ENCODE assay signal across 8 cellular contexts in genomic region chr11:119103161-119103664, GRCh38. TPM values are rescaled to one million over a fixed set of nuclear protein-coding genes. Genes with fewer than 3 reads are reported as not detected.
A peak's percentile ranks its signal among the peaks of the same experiment; 100 is the strongest.
DNase-seq lines count a peak whose midpoint lies in the region; ATAC-seq, FAIRE-seq and TF ChIP-seq lines count a peak whose summit lies in the region.
"Not testable (repeated sequence)": the region's sequence is repeated elsewhere in the genome, so short reads cannot be mapped to it uniquely, and the experiment has no call there.

No MANE protein-coding gene starts in this region.

- BruUV-seq in HepG2 (replicated peaks; lab: Mats Ljungman, UMichigan), result not testable (repeated sequence)

- H3K4me3 ChIP-seq in CD4-positive, alpha-beta memory T cell (ENCODE audit: low read length in 2 of 2); HepG2 (replicated peaks in 1 of 3; ENCODE audit: insufficient read depth in 1 of 3, low read depth in 2 of 3, low read length in 3 of 3): not testable (repeated sequence)
- H3K4me3 ChIP-seq in Loucy (ENCODE audit: low read length, poor library complexity, severe bottlenecking), result peak overlapping the region; percentile 88
- peak overlapping the region; percentile 75 for H3K4me3 ChIP-seq in epithelial cell of proximal tubule (ENCODE audit: low read depth, low read length)
- H3K4me3 ChIP-seq in testis, result peak overlapping the region; percentile 76 to 85

- H3K36me3 Mint-ChIP-seq in CD4-positive, alpha-beta memory T cell, result peaks cover 7 to 26% of the 10 kb centered on the region in 2 donors
- not testable (repeated sequence) for H3K36me3 Mint-ChIP-seq in WTC11; osteocyte (ENCODE audit: unreplicated experiment)

- not testable (repeated sequence) for TF ChIP-seq CTCF in Loucy (conservative IDR thresholded peaks at IDR 0.05; ENCODE audit: low read length); WTC11 (IDR thresholded peaks at IDR 0.05); epithelial cell of proximal tubule (conservative IDR thresholded peaks at IDR 0.05; ENCODE audit: low read depth, low read length); HepG2 (CRISPR knock-in tag; IDR thresholded peaks at IDR 0.05); osteocyte (IDR thresholded peaks at IDR 0.05); testis (IDR thresholded peaks at IDR 0.05)

- peak overlapping the region in 6 of 7 donors; percentile 64 to 100 (median 96) for H3K27ac Mint-ChIP-seq in CD4-positive, alpha-beta memory T cell
- H3K27ac Mint-ChIP-seq in WTC11 (peak overlapping the region; percentile 100), osteocyte (ENCODE audit: unreplicated experiment) (peak overlapping the region; percentile 100)

- H3K4me2 ChIP-seq in Loucy (ENCODE audit: low read depth, low read length, poor library complexity, severe bottlenecking) (peak overlapping the region; percentile 99), HepG2 (ENCODE audit: low read depth, low read length) (peak overlapping the region; percentile 96)

- not testable (repeated sequence) for H4K20me1 ChIP-seq in Loucy (ENCODE audit: insufficient read depth, low read length, poor library complexity, severe bottlenecking); HepG2 (ENCODE audit: insufficient read depth, low read length)

- H3K4me1 Mint-ChIP-seq in CD4-positive, alpha-beta memory T cell, result peaks cover 28 to 59% (median 46%) of the 10 kb centered on the region in 4 donors
- H3K4me1 Mint-ChIP-seq in WTC11 (peaks cover 33% of the 10 kb centered on the region), osteocyte (ENCODE audit: unreplicated experiment) (peaks cover 41% of the 10 kb centered on the region)

- not testable (repeated sequence) for H3K27me3 ChIP-seq in CD4-positive, alpha-beta memory T cell (ENCODE audit: insufficient read depth, low read length); Loucy (ENCODE audit: insufficient read depth, low read length, poor library complexity, severe bottlenecking); HepG2 (ENCODE audit: control insufficient read depth in 1 of 2, insufficient read depth in 2 of 2, low read length in 2 of 2); testis

- not testable (repeated sequence) for H3K27me3 Mint-ChIP-seq in CD4-positive, alpha-beta memory T cell; WTC11 (ENCODE audit: low read depth); osteocyte (ENCODE audit: unreplicated experiment)

- TF ChIP-seq RAD21 in HepG2 (CRISPR knock-in tag; IDR thresholded peaks at IDR 0.05), result not testable (repeated sequence)

- H3K9me3 ChIP-seq in CD4-positive, alpha-beta memory T cell (ENCODE audit: control insufficient read depth in 1 of 2, low read length in 2 of 2); Loucy (ENCODE audit: insufficient read depth, low read depth, low read length); HepG2 (ENCODE audit: low read length); testis: not testable (repeated sequence)

- not testable (repeated sequence) for DNase-seq in CD4-positive, alpha-beta memory T cell; WTC11 (ENCODE audit: low spot score); epithelial cell of proximal tubule (ENCODE audit: low read depth); HepG2 (ENCODE audit: low spot score); osteocyte (ENCODE audit: extremely low spot score, unreplicated experiment); testis

- WGBS in HepG2 (ENCODE audit: low lambda C conversion rate), result 97% methylated on average over 18 of the region's 18 CpGs
- WGBS in testis, 2 donors, result 68 to 73% methylated on average over 18 of the region's 18 CpGs

- not testable (repeated sequence) for TF ChIP-seq POLR2A in HepG2 (IDR thresholded peaks at IDR 0.05; ENCODE audit: insufficient read depth in 1 of 2, low read depth in 2 of 2, low read length in 2 of 2); testis (IDR thresholded peaks at IDR 0.05)

- peak overlapping the region; percentile 84 for H3K9ac ChIP-seq in Loucy (ENCODE audit: low read depth, low read length, poor library complexity, severe bottlenecking)
- H3K9ac ChIP-seq in HepG2 (ENCODE audit: insufficient read depth, low read depth, low read length), result 0 out of 2 replicates have a peak overlapping the region, but pooled peaks have one; percentile 93

- in situ Hi-C loops in HepG2 (cut with HindIII; ENCODE audit: extremely low pct_ligation_motif_present, low pct_unique_long_range_greater_than_20kb), result not testable (repeated sequence)

- FAIRE-seq in HepG2 (lab: Jason Lieb, UNC), result not testable (repeated sequence)

- H3K79me2 ChIP-seq in Loucy (ENCODE audit: insufficient read depth, low read length) (peaks cover 47% of the 10 kb centered on the region), HepG2 (ENCODE audit: insufficient read depth, low read length) (peaks cover 15% of the 10 kb centered on the region)

- TF ChIP-seq EP300 in HepG2 (IDR thresholded peaks at IDR 0.05; ENCODE audit: low read depth in 2 of 2, low read length in 2 of 2); HepG2 (CRISPR knock-in tag; IDR thresholded peaks at IDR 0.05; ENCODE audit: borderline replicate concordance): not testable (repeated sequence)

- H3K36me3 ChIP-seq in CD4-positive, alpha-beta memory T cell (ENCODE audit: insufficient read depth, low read length); Loucy (ENCODE audit: insufficient read depth, low read length); HepG2 (replicated peaks in 1 of 2; ENCODE audit: control insufficient read depth in 1 of 2, insufficient read depth in 2 of 2, low read length in 2 of 2); testis (ENCODE audit: low read depth, missing control alignments): not testable (repeated sequence)

- intact Hi-C loops in CD4-positive, alpha-beta memory T cell (cut with micrococcal nuclease), result loop anchor here (2.0 to 5.0 kb wide), 3 partner anchors 94 to 1961 kb away; partner anchors contain the start of gene PAFAH1B2
- intact Hi-C loops in HepG2 (cut with micrococcal nuclease; ENCODE audit: unreplicated experiment), result loop anchor here (2.0 kb wide), 1 partner anchor 54 kb away; no protein-coding TSS in a partner anchor
- intact Hi-C loops in testis (cut with DNase I; ENCODE audit: low total_unique reads), result not testable (repeated sequence)

- not testable (repeated sequence) for H3K9me3 Mint-ChIP-seq in CD4-positive, alpha-beta memory T cell; WTC11; osteocyte (ENCODE audit: unreplicated experiment)

- H3K27ac ChIP-seq in CD4-positive, alpha-beta memory T cell (ENCODE audit: low read depth, low read length); HepG2 (ENCODE audit: extremely low read length, insufficient read depth, low read length): not testable (repeated sequence)
- peak overlapping the region; percentile 81 for H3K27ac ChIP-seq in angular gyrus (ENCODE audit: low read depth, low read length)
- peak overlapping the region; percentile 84 to 93 for H3K27ac ChIP-seq in testis

- ATAC-seq in WTC11, HepG2: not testable (repeated sequence)

- CTCF ChIA-PET in CD4-positive, alpha-beta memory T cell (lab: Charles Lee; ENCODE audit: partially characterized antibody), result interaction anchor here (1.6 to 2.3 kb wide), 3 partner anchors 15 to 36 kb away, joined by 6 to 11 read pairs (median 9); partner anchors contain the start of genes HINFP and VPS11
- CTCF ChIA-PET in WTC11 (lab: Charles Lee), result interaction anchor here (0.6 to 1.9 kb wide), 15 partner anchors 9 to 357 kb away, joined by 3 to 15 read pairs (median 6); partner anchors contain the start of genes ABCG4, HINFP and VPS11
- CTCF ChIA-PET in HepG2 (lab: Yijun Ruan, JAX; ENCODE audit: low intra/inter-chr PET ratio, low total read pairs), result not testable (repeated sequence)

- H3K4me3 Mint-ChIP-seq in CD4-positive, alpha-beta memory T cell, result peak overlapping the region; percentile 93 to 99 (median 97)
- H3K4me3 Mint-ChIP-seq in WTC11 (peak overlapping the region; percentile 92), osteocyte (ENCODE audit: unreplicated experiment) (peak overlapping the region; percentile 97)

- peaks cover 43% of the 10 kb centered on the region for H3K4me1 ChIP-seq in CD4-positive, alpha-beta memory T cell (ENCODE audit: insufficient read depth, low read length)
- H3K4me1 ChIP-seq in Loucy (ENCODE audit: insufficient read depth, low read length, poor library complexity, severe bottlenecking), result peaks cover 34% of the 10 kb centered on the region
- H3K4me1 ChIP-seq in HepG2 (ENCODE audit: insufficient read depth, low read length), result peaks cover 36% of the 10 kb centered on the region
- H3K4me1 ChIP-seq in testis, result peaks cover 39% of the 10 kb centered on the region

- H3F3A ChIP-seq in Loucy (ENCODE audit: low read depth), result not testable (repeated sequence)

- H2AFZ ChIP-seq in Loucy (ENCODE audit: low read length); HepG2 (ENCODE audit: low read length): not testable (repeated sequence)

- H3K9me2 ChIP-seq in Loucy (replicated peaks; ENCODE audit: low read depth, low read length), result not testable (repeated sequence)

- POLR2A ChIA-PET in CD4-positive, alpha-beta memory T cell (lab: Charles Lee; ENCODE audit: partially characterized antibody), result interaction anchor here (0.6 to 13.3 kb wide), 15 partner anchors 9 to 231 kb away, joined by 3 to 210 read pairs (median 11); partner anchors contain the start of genes ABCG4, CBL, CENATAC and HINFP
- POLR2A ChIA-PET in WTC11 (lab: Charles Lee), result interaction anchor here (1.0 to 1.5 kb wide), 4 partner anchors 18 to 468 kb away, joined by 3 to 6 read pairs (median 4); partner anchors contain the start of genes HINFP, RPS25 and TRAPPC4
- POLR2A ChIA-PET in HepG2 (lab: Yijun Ruan, JAX), result interaction anchor here (0.9 to 2.0 kb wide), 8 partner anchors 9 to 85 kb away, joined by 3 to 47 read pairs (median 11); partner anchors contain the start of genes HINFP, HMBS, NLRX1 and RPS25

RNA-seq across cellular contexts. Expression of gene DPAGT1, which starts 1.6 kb away (rescaled TPM):
- 10 to 100 TPM; 52.0 to 52.3 TPM for total RNA-seq in CD4-positive, alpha-beta memory T cell
- 10 to 100 TPM; 32.9 to 52.3 TPM for polyA plus RNA-seq in CD4-positive, alpha-beta memory T cell
- total RNA-seq in WTC11 (2021) (59.6 to 64.6 TPM (median 63.5 TPM) in 3 replicates), epithelial cell of proximal tubule (24.8 and 32.3 TPM in 2 replicates), HepG2 (2016; rRNA removed; fragmentation: Illumina TruSeq; extraction: Trizol) (15.1 and 37.6 TPM in 2 replicates), osteocyte (44.4 and 45.2 TPM in 2 replicates), testis (10 to 100 TPM; 29.4 to 35.5 TPM)
- 9.0 and 10.4 TPM in 2 replicates for total RNA-seq in HepG2 (2016; cell fraction: cytosol; rRNA removed; fragmentation: Illumina TruSeq; extraction: Trizol; ENCODE audit: low read depth)
- 13.6 and 37.2 TPM in 2 replicates for total RNA-seq in HepG2 (2016; cell fraction: insoluble cytoplasmic fraction; rRNA removed; fragmentation: Illumina TruSeq; extraction: Trizol)
- 11.6 and 12.3 TPM in 2 replicates for total RNA-seq in HepG2 (2016; cell fraction: membrane; rRNA removed; fragmentation: Illumina TruSeq; extraction: Trizol)
- 44.3 and 47.6 TPM in 2 replicates for total RNA-seq in HepG2 (2016; cell fraction: nucleus; rRNA removed; fragmentation: Illumina TruSeq; extraction: Trizol)
- polyA plus RNA-seq in HepG2 (2011; rRNA removed) (63.9 and 70.7 TPM in 2 replicates), testis (ENCODE audit: insufficient read depth, low read depth, low replicate concordance) (24.6 TPM)
- polyA plus RNA-seq in HepG2 (2011; cell fraction: cytosol; rRNA removed), result 58.3 and 83.9 TPM in 2 replicates
- 188 and 198 TPM in 2 replicates for polyA plus RNA-seq in HepG2 (2011; cell fraction: nucleus; rRNA removed)
- 29.8 and 34.0 TPM in 2 replicates for polyA plus RNA-seq in HepG2 (2012)
- 7.4 and 9.5 TPM in 2 replicates for polyA plus RNA-seq in HepG2 (2016; cell fraction: cytosol; fragmentation: Illumina TruSeq; extraction: Trizol; ENCODE audit: low read depth)
- polyA plus RNA-seq in HepG2 (2016; cell fraction: insoluble cytoplasmic fraction; fragmentation: Illumina TruSeq; extraction: Trizol; ENCODE audit: low read depth), result 22.6 and 25.1 TPM in 2 replicates
- 11.7 and 14.0 TPM in 2 replicates for polyA plus RNA-seq in HepG2 (2016; cell fraction: membrane; fragmentation: Illumina TruSeq; extraction: Trizol; ENCODE audit: low read depth)
- polyA plus RNA-seq in HepG2 (2016; cell fraction: nucleus; fragmentation: Illumina TruSeq; extraction: Trizol; ENCODE audit: insufficient read depth, low read depth), result 111 TPM in 2 replicates
- 144 and 162 TPM in 2 replicates for polyA minus RNA-seq in HepG2 (2011; rRNA and poly(A)+ RNA removed; ENCODE audit: low replicate concordance)
- 27.4 and 33.9 TPM in 2 replicates for polyA minus RNA-seq in HepG2 (2011; cell fraction: cytosol; rRNA and poly(A)+ RNA removed)
- 47.9 and 50.1 TPM in 2 replicates for polyA minus RNA-seq in HepG2 (2011; cell fraction: nucleus; rRNA and poly(A)+ RNA removed)

RNA-seq across cellular contexts. Expression of gene C2CD2L, which starts 3.9 kb away (rescaled TPM):
- total RNA-seq in CD4-positive, alpha-beta memory T cell, result 10 to 100 TPM; 35.2 to 37.5 TPM
- 10 to 100 TPM in 1 of 2 donors, 1 to 10 TPM in 1; 2.6 to 13.3 TPM for polyA plus RNA-seq in CD4-positive, alpha-beta memory T cell
- 3.4 to 6.4 TPM (median 4.4 TPM) in 3 replicates for total RNA-seq in WTC11 (2021)
- total RNA-seq in epithelial cell of proximal tubule, result 6.1 and 8.2 TPM in 2 replicates
- 1.2 and 3.7 TPM in 2 replicates for total RNA-seq in HepG2 (2016; rRNA removed; fragmentation: Illumina TruSeq; extraction: Trizol)
- total RNA-seq in HepG2 (2016; cell fraction: cytosol; rRNA removed; fragmentation: Illumina TruSeq; extraction: Trizol; ENCODE audit: low read depth), result 0.79 and 1.4 TPM in 2 replicates
- total RNA-seq in HepG2 (2016; cell fraction: insoluble cytoplasmic fraction; rRNA removed; fragmentation: Illumina TruSeq; extraction: Trizol), result 1.5 and 3.1 TPM in 2 replicates
- 1.6 and 1.9 TPM in 2 replicates for total RNA-seq in HepG2 (2016; cell fraction: membrane; rRNA removed; fragmentation: Illumina TruSeq; extraction: Trizol)
- total RNA-seq in HepG2 (2016; cell fraction: nucleus; rRNA removed; fragmentation: Illumina TruSeq; extraction: Trizol), result 5.6 and 5.7 TPM in 2 replicates
- polyA plus RNA-seq in HepG2 (2011; rRNA removed), result 5.5 and 6.0 TPM in 2 replicates
- polyA plus RNA-seq in HepG2 (2011; cell fraction: cytosol; rRNA removed), result 3.1 and 3.8 TPM in 2 replicates
- 19.5 and 20.9 TPM in 2 replicates for polyA plus RNA-seq in HepG2 (2011; cell fraction: nucleus; rRNA removed)
- 3.6 and 6.9 TPM in 2 replicates for polyA plus RNA-seq in HepG2 (2012)
- polyA plus RNA-seq in HepG2 (2016; cell fraction: cytosol; fragmentation: Illumina TruSeq; extraction: Trizol; ENCODE audit: low read depth), result 0.15 and 0.31 TPM in 2 replicates
- 1.6 and 2.4 TPM in 2 replicates for polyA plus RNA-seq in HepG2 (2016; cell fraction: insoluble cytoplasmic fraction; fragmentation: Illumina TruSeq; extraction: Trizol; ENCODE audit: low read depth)
- 1.5 TPM in 2 replicates for polyA plus RNA-seq in HepG2 (2016; cell fraction: membrane; fragmentation: Illumina TruSeq; extraction: Trizol; ENCODE audit: low read depth)
- polyA plus RNA-seq in HepG2 (2016; cell fraction: nucleus; fragmentation: Illumina TruSeq; extraction: Trizol; ENCODE audit: insufficient read depth, low read depth), result 13.0 and 14.1 TPM in 2 replicates
- 12.9 and 18.4 TPM in 2 replicates for polyA minus RNA-seq in HepG2 (2011; rRNA and poly(A)+ RNA removed; ENCODE audit: low replicate concordance)
- polyA minus RNA-seq in HepG2 (2011; cell fraction: cytosol; rRNA and poly(A)+ RNA removed), result 2.0 and 5.5 TPM in 2 replicates
- polyA minus RNA-seq in HepG2 (2011; cell fraction: nucleus; rRNA and poly(A)+ RNA removed), result 10.0 and 17.3 TPM in 2 replicates
- total RNA-seq in osteocyte, result 10.9 and 11.7 TPM in 2 replicates
- 10 to 100 TPM; 11.7 to 12.3 TPM for total RNA-seq in testis
- 7.8 TPM for polyA plus RNA-seq in testis (ENCODE audit: insufficient read depth, low read depth, low replicate concordance)

RNA-seq across cellular contexts. Expression of gene HINFP, which starts 18.2 kb away (rescaled TPM):
- 10 to 100 TPM; 70.8 to 75.3 TPM for total RNA-seq in CD4-positive, alpha-beta memory T cell
- polyA plus RNA-seq in CD4-positive, alpha-beta memory T cell, result 10 to 100 TPM in 1 of 2 donors, 1 to 10 TPM in 1; 9.3 to 16.0 TPM
- 34.0 to 37.1 TPM (median 35.4 TPM) in 3 replicates for total RNA-seq in WTC11 (2021)
- 11.9 and 13.7 TPM in 2 replicates for total RNA-seq in epithelial cell of proximal tubule
- 13.3 and 15.1 TPM in 2 replicates for total RNA-seq in HepG2 (2016; rRNA removed; fragmentation: Illumina TruSeq; extraction: Trizol)
- total RNA-seq in HepG2 (2016; cell fraction: cytosol; rRNA removed; fragmentation: Illumina TruSeq; extraction: Trizol; ENCODE audit: low read depth), result 19.3 and 21.2 TPM in 2 replicates
- 13.0 and 15.1 TPM in 2 replicates for total RNA-seq in HepG2 (2016; cell fraction: insoluble cytoplasmic fraction; rRNA removed; fragmentation: Illumina TruSeq; extraction: Trizol)
- 11.9 and 13.6 TPM in 2 replicates for total RNA-seq in HepG2 (2016; cell fraction: membrane; rRNA removed; fragmentation: Illumina TruSeq; extraction: Trizol)
- total RNA-seq in HepG2 (2016; cell fraction: nucleus; rRNA removed; fragmentation: Illumina TruSeq; extraction: Trizol), result 14.0 and 18.0 TPM in 2 replicates
- 21.4 and 27.5 TPM in 2 replicates for polyA plus RNA-seq in HepG2 (2011; rRNA removed)
- polyA plus RNA-seq in HepG2 (2011; cell fraction: cytosol; rRNA removed), result 15.9 and 17.5 TPM in 2 replicates
- polyA plus RNA-seq in HepG2 (2011; cell fraction: nucleus; rRNA removed), result 47.6 and 50.8 TPM in 2 replicates
- polyA plus RNA-seq in HepG2 (2012), result 8.2 and 13.4 TPM in 2 replicates
- polyA plus RNA-seq in HepG2 (2016; cell fraction: cytosol; fragmentation: Illumina TruSeq; extraction: Trizol; ENCODE audit: low read depth), result 2.5 and 2.6 TPM in 2 replicates
- 14.5 and 17.5 TPM in 2 replicates for polyA plus RNA-seq in HepG2 (2016; cell fraction: insoluble cytoplasmic fraction; fragmentation: Illumina TruSeq; extraction: Trizol; ENCODE audit: low read depth)
- polyA plus RNA-seq in HepG2 (2016; cell fraction: membrane; fragmentation: Illumina TruSeq; extraction: Trizol; ENCODE audit: low read depth), result 4.6 and 5.7 TPM in 2 replicates
- polyA plus RNA-seq in HepG2 (2016; cell fraction: nucleus; fragmentation: Illumina TruSeq; extraction: Trizol; ENCODE audit: insufficient read depth, low read depth), result 29.7 and 32.0 TPM in 2 replicates
- 40.6 and 44.8 TPM in 2 replicates for polyA minus RNA-seq in HepG2 (2011; rRNA and poly(A)+ RNA removed; ENCODE audit: low replicate concordance)
- polyA minus RNA-seq in HepG2 (2011; cell fraction: cytosol; rRNA and poly(A)+ RNA removed), result 12.8 and 13.3 TPM in 2 replicates
- polyA minus RNA-seq in HepG2 (2011; cell fraction: nucleus; rRNA and poly(A)+ RNA removed), result 32.8 and 34.8 TPM in 2 replicates
- 26.1 and 27.6 TPM in 2 replicates for total RNA-seq in osteocyte
- total RNA-seq in testis, result 10 to 100 TPM; 58.3 to 58.7 TPM
- polyA plus RNA-seq in testis (ENCODE audit: insufficient read depth, low read depth, low replicate concordance), result 38.3 TPM

RNA-seq across cellular contexts. Expression of gene HMBS, which starts 18.5 kb away (rescaled TPM):
- total RNA-seq in CD4-positive, alpha-beta memory T cell, result 1 to 10 TPM; 5.1 to 5.8 TPM
- 10 to 100 TPM; 17.7 to 21.2 TPM for polyA plus RNA-seq in CD4-positive, alpha-beta memory T cell
- 55.4 to 64.4 TPM (median 62.3 TPM) in 3 replicates for total RNA-seq in WTC11 (2021)
- total RNA-seq in epithelial cell of proximal tubule, result 17.0 and 37.1 TPM in 2 replicates
- 9.4 and 14.0 TPM in 2 replicates for total RNA-seq in HepG2 (2016; rRNA removed; fragmentation: Illumina TruSeq; extraction: Trizol)
- 11.3 and 12.0 TPM in 2 replicates for total RNA-seq in HepG2 (2016; cell fraction: cytosol; rRNA removed; fragmentation: Illumina TruSeq; extraction: Trizol; ENCODE audit: low read depth)
- 10.3 and 11.8 TPM in 2 replicates for total RNA-seq in HepG2 (2016; cell fraction: insoluble cytoplasmic fraction; rRNA removed; fragmentation: Illumina TruSeq; extraction: Trizol)
- total RNA-seq in HepG2 (2016; cell fraction: membrane; rRNA removed; fragmentation: Illumina TruSeq; extraction: Trizol), result 17.7 and 22.9 TPM in 2 replicates
- total RNA-seq in HepG2 (2016; cell fraction: nucleus; rRNA removed; fragmentation: Illumina TruSeq; extraction: Trizol), result 19.9 and 22.9 TPM in 2 replicates
- polyA plus RNA-seq in HepG2 (2011; rRNA removed), result 46.8 and 46.9 TPM in 2 replicates
- polyA plus RNA-seq in HepG2 (2011; cell fraction: cytosol; rRNA removed), result 36.8 and 52.6 TPM in 2 replicates
- 114 and 141 TPM in 2 replicates for polyA plus RNA-seq in HepG2 (2011; cell fraction: nucleus; rRNA removed)
- polyA plus RNA-seq in HepG2 (2012), result 25.3 and 27.5 TPM in 2 replicates
- 41.8 and 50.4 TPM in 2 replicates for polyA plus RNA-seq in HepG2 (2016; cell fraction: cytosol; fragmentation: Illumina TruSeq; extraction: Trizol; ENCODE audit: low read depth)
- 59.7 and 64.5 TPM in 2 replicates for polyA plus RNA-seq in HepG2 (2016; cell fraction: insoluble cytoplasmic fraction; fragmentation: Illumina TruSeq; extraction: Trizol; ENCODE audit: low read depth)
- 48.2 and 57.5 TPM in 2 replicates for polyA plus RNA-seq in HepG2 (2016; cell fraction: membrane; fragmentation: Illumina TruSeq; extraction: Trizol; ENCODE audit: low read depth)
- 85.4 and 92.8 TPM in 2 replicates for polyA plus RNA-seq in HepG2 (2016; cell fraction: nucleus; fragmentation: Illumina TruSeq; extraction: Trizol; ENCODE audit: insufficient read depth, low read depth)
- 40.3 and 66.3 TPM in 2 replicates for polyA minus RNA-seq in HepG2 (2011; rRNA and poly(A)+ RNA removed; ENCODE audit: low replicate concordance)
- polyA minus RNA-seq in HepG2 (2011; cell fraction: cytosol; rRNA and poly(A)+ RNA removed), result 14.4 and 18.5 TPM in 2 replicates
- 22.6 and 26.1 TPM in 2 replicates for polyA minus RNA-seq in HepG2 (2011; cell fraction: nucleus; rRNA and poly(A)+ RNA removed)
- 15.7 and 18.6 TPM in 2 replicates for total RNA-seq in osteocyte
- 10 to 100 TPM; 17.0 to 17.3 TPM for total RNA-seq in testis
- 14.0 TPM for polyA plus RNA-seq in testis (ENCODE audit: insufficient read depth, low read depth, low replicate concordance)

RNA-seq across cellular contexts. Expression of gene VPS11, which starts 35.6 kb away (rescaled TPM):
- total RNA-seq in CD4-positive, alpha-beta memory T cell, result 10 to 100 TPM; 56.2 to 61.2 TPM
- polyA plus RNA-seq in CD4-positive, alpha-beta memory T cell, result 10 to 100 TPM; 36.0 to 61.7 TPM
- total RNA-seq in WTC11 (2021) (17.2 to 20.2 TPM (median 18.4 TPM) in 3 replicates), epithelial cell of proximal tubule (13.1 and 19.2 TPM in 2 replicates), HepG2 (2016; rRNA removed; fragmentation: Illumina TruSeq; extraction: Trizol) (21.6 and 23.3 TPM in 2 replicates), osteocyte (42.6 and 45.9 TPM in 2 replicates), testis (10 to 100 TPM; 50.7 to 56.7 TPM)
- total RNA-seq in HepG2 (2016; cell fraction: cytosol; rRNA removed; fragmentation: Illumina TruSeq; extraction: Trizol; ENCODE audit: low read depth), result 6.4 and 6.5 TPM in 2 replicates
- 21.3 and 22.8 TPM in 2 replicates for total RNA-seq in HepG2 (2016; cell fraction: insoluble cytoplasmic fraction; rRNA removed; fragmentation: Illumina TruSeq; extraction: Trizol)
- 9.2 and 11.1 TPM in 2 replicates for total RNA-seq in HepG2 (2016; cell fraction: membrane; rRNA removed; fragmentation: Illumina TruSeq; extraction: Trizol)
- total RNA-seq in HepG2 (2016; cell fraction: nucleus; rRNA removed; fragmentation: Illumina TruSeq; extraction: Trizol), result 21.4 and 23.5 TPM in 2 replicates
- polyA plus RNA-seq in HepG2 (2011; rRNA removed) (13.7 and 18.9 TPM in 2 replicates), testis (ENCODE audit: insufficient read depth, low read depth, low replicate concordance) (60.5 TPM)
- polyA plus RNA-seq in HepG2 (2011; cell fraction: cytosol; rRNA removed), result 9.2 and 10.9 TPM in 2 replicates
- 37.3 and 44.1 TPM in 2 replicates for polyA plus RNA-seq in HepG2 (2011; cell fraction: nucleus; rRNA removed)
- polyA plus RNA-seq in HepG2 (2012), result 15.7 and 19.6 TPM in 2 replicates
- 4.7 and 5.9 TPM in 2 replicates for polyA plus RNA-seq in HepG2 (2016; cell fraction: cytosol; fragmentation: Illumina TruSeq; extraction: Trizol; ENCODE audit: low read depth)
- 21.2 and 24.0 TPM in 2 replicates for polyA plus RNA-seq in HepG2 (2016; cell fraction: insoluble cytoplasmic fraction; fragmentation: Illumina TruSeq; extraction: Trizol; ENCODE audit: low read depth)
- 7.4 and 8.7 TPM in 2 replicates for polyA plus RNA-seq in HepG2 (2016; cell fraction: membrane; fragmentation: Illumina TruSeq; extraction: Trizol; ENCODE audit: low read depth)
- 43.3 and 60.4 TPM in 2 replicates for polyA plus RNA-seq in HepG2 (2016; cell fraction: nucleus; fragmentation: Illumina TruSeq; extraction: Trizol; ENCODE audit: insufficient read depth, low read depth)
- 22.7 and 23.9 TPM in 2 replicates for polyA minus RNA-seq in HepG2 (2011; rRNA and poly(A)+ RNA removed; ENCODE audit: low replicate concordance)
- polyA minus RNA-seq in HepG2 (2011; cell fraction: cytosol; rRNA and poly(A)+ RNA removed), result 8.7 and 13.0 TPM in 2 replicates
- polyA minus RNA-seq in HepG2 (2011; cell fraction: nucleus; rRNA and poly(A)+ RNA removed), result 23.0 and 26.8 TPM in 2 replicates
